Comparison of ENCODE assay signal across 27 cellular contexts in the genomic region with DNA sequence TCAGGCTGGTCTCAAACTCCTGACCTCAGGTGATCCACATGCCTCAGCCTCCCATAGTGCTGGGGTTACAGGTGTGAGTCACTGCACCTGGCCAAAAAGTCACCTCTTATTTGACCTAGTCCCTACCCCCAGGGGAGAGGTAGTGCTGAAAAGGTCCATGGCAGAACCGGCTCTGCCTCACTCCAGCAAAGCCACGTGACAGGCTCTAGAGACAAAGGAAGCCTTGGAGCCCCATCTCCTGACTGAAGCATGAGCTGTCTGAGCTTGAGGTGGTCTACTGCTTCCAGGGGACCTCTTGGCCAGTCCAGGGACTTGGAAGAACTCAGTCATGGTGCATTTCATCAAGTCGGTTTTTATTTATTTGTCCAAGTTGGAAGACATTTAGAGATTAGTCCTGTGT.
"Had no signal": no experiment of that assay in that cellular context is flagged by ENCODE, and none has a peak within 500 bp of the region (broad histone marks: within the 10 kb centered on the region; RNA-seq: fewer than 3 reads in every experiment).

No MANE protein-coding gene starts in this region.

- H3K27ac ChIP-seq: neural progenitor cell, ovary, parathyroid adenoma, psoas muscle, right lobe of liver, sigmoid colon, suprapubic skin, testis, tibial artery, transverse colon, upper lobe of right lung, uterus had no signal

- H3K4me3 ChIP-seq: neural progenitor cell, ovary, psoas muscle, right lobe of liver, sigmoid colon, suprapubic skin, testis, tibial artery, transverse colon, upper lobe of right lung, uterus had no signal

- H2AFZ ChIP-seq: neural progenitor cell, parathyroid adenoma had no signal

- H3K4me1 ChIP-seq: neural progenitor cell, parathyroid adenoma, psoas muscle, right lobe of liver, sigmoid colon, suprapubic skin, testis, tibial artery, transverse colon, upper lobe of right lung, uterus had no signal

- H3K36me3 ChIP-seq: neural progenitor cell, ovary, right lobe of liver, sigmoid colon, suprapubic skin, tibial artery, transverse colon, upper lobe of right lung, uterus had no signal

- FAIRE-seq: small intestine had no signal

- H3K4me2 ChIP-seq: neural progenitor cell had no signal

- DNase-seq: natural killer cell; occipital lobe; ovary; posterior cingulate gyrus; psoas muscle; right cardiac atrium; right lobe of liver; sigmoid colon; small intestine; stimulated activated CD4-positive, alpha-beta T cell treated with anti-CD3 and anti-CD28 coated beads, Interleukin-15, amount 100 ng/mL, for 24 hours; stimulated activated CD4-positive, alpha-beta T cell treated with anti-CD3 and anti-CD28 coated beads, Interleukin-2, amount 100 ng/mL, for 24 hours; stimulated activated CD4-positive, alpha-beta T cell treated with anti-CD3 and anti-CD28 coated beads, Interleukin-2, amount 100 ng/mL, for 48 hours; stimulated activated CD4-positive, alpha-beta T cell treated with anti-CD3 and anti-CD28 coated beads, Interleukin-4, amount 100 ng/mL, for 4 hours; stimulated activated CD8-positive, alpha-beta memory T cell treated with anti-CD3 and anti-CD28 coated beads, Interleukin-4, amount 100 ng/mL, for 48 hours; stimulated activated naive CD4-positive, alpha-beta T cell; stimulated activated naive CD8-positive, alpha-beta T cell treated with anti-CD3 and anti-CD28 coated beads, Interleukin-15, amount 100 ng/mL, for 72 hours; stimulated activated naive CD8-positive, alpha-beta T cell treated with anti-CD3 and anti-CD28 coated beads, Interleukin-15, Interleukin-2, amounts not matched to agents 100 U/mL and 50 U/mL, for 24 hours; substantia nigra; testis; tibial artery; transverse colon; upper lobe of right lung; uterus had no signal

- H3K79me2 ChIP-seq: parathyroid adenoma had no signal

- ATAC-seq: natural killer cell; psoas muscle; right cardiac atrium; right lobe of liver; stimulated activated memory B cell treated with anti-CD40 and anti-IgM and Interleukin-4, amounts not matched to agents 10 μg/mL and 1 μg/mL and 100 μg/mL, for 72 hours; stimulated activated naive CD8-positive, alpha-beta T cell treated with anti-CD3 and anti-CD28 coated beads, Interleukin-15, amount 100 ng/mL, for 72 hours; stimulated activated naive CD8-positive, alpha-beta T cell treated with anti-CD3 and anti-CD28 coated beads, Interleukin-15, Interleukin-2, amounts not matched to agents 100 U/mL and 50 U/mL, for 24 hours; upper lobe of right lung had no signal

- H3K27me3 ChIP-seq: neural progenitor cell, ovary, right lobe of liver, sigmoid colon, testis, tibial artery, transverse colon, upper lobe of right lung, uterus had no signal

- H3K9ac ChIP-seq: neural progenitor cell, parathyroid adenoma had no signal

- H3K9me3 ChIP-seq: ovary, psoas muscle, right lobe of liver, sigmoid colon, suprapubic skin, testis, tibial artery, transverse colon, upper lobe of right lung, uterus had no signal
